9 cellular contexts compared by ENCODE assay signal in genomic region chrX:103919336-103919682, GRCh38.
DNase-seq lines count a peak whose midpoint lies in the region; ATAC-seq and FAIRE-seq lines count a peak whose summit lies in the region.
"Had no signal": no experiment of that assay in that cellular context is flagged by ENCODE, and none has a peak within 500 bp of the region (broad histone marks: within the 10 kb centered on the region; RNA-seq: fewer than 3 reads in every experiment).

No MANE protein-coding gene starts in this region.

- FAIRE-seq in RCC 7860 (lab: Jason Lieb, UNC): no peak
- FAIRE-seq: endometrium had no signal

- no peaks in the 10 kb centered on the region for H3K9me3 Mint-ChIP-seq in stimulated activated naive CD8-positive, alpha-beta T cell treated with anti-CD3 and anti-CD28 coated beads, Interleukin-15, amount 100 ng/mL, for 72 hours

- no peaks in the 10 kb centered on the region for H3K27me3 Mint-ChIP-seq in stimulated activated naive CD8-positive, alpha-beta T cell treated with anti-CD3 and anti-CD28 coated beads, Interleukin-15, amount 100 ng/mL, for 72 hours

- H3K27ac Mint-ChIP-seq in stimulated activated naive CD8-positive, alpha-beta T cell treated with anti-CD3 and anti-CD28 coated beads, Interleukin-15, amount 100 ng/mL, for 72 hours: peak overlapping the region; percentile 93 to 97

- ATAC-seq in GM21367 (IDR thresholded peaks at IDR 0.05; ENCODE audit: unreplicated experiment) (peak; percentile 52), HG03521 (IDR thresholded peaks at IDR 0.05; ENCODE audit: unreplicated experiment) (peak; percentile 41)
- peak; percentile 74 for ATAC-seq in stimulated activated naive CD8-positive, alpha-beta T cell treated with anti-CD3 and anti-CD28 coated beads, Interleukin-15, amount 100 ng/mL, for 72 hours

- H3K4me3 Mint-ChIP-seq in stimulated activated naive CD8-positive, alpha-beta T cell treated with anti-CD3 and anti-CD28 coated beads, Interleukin-15, amount 100 ng/mL, for 72 hours: peak overlapping the region; percentile 94 to 99

- H3K4me1 Mint-ChIP-seq in stimulated activated naive CD8-positive, alpha-beta T cell treated with anti-CD3 and anti-CD28 coated beads, Interleukin-15, amount 100 ng/mL, for 72 hours: peaks cover 22% of the 10 kb centered on the region

- DNase-seq in ELR (ENCODE audit: low read depth) (peak; percentile 54), RCC 7860 (ENCODE audit: low spot score) (peak; percentile 26), cerebellar cortex (ENCODE audit: low spot score) (peak; percentile 50), kidney glomerular epithelial cell (lab: John Stamatoyannopoulos, UW) (peak; percentile 40), NCI-H774 (lab: John Stamatoyannopoulos, UW) (no peak)
- DNase-seq in stimulated activated naive CD8-positive, alpha-beta T cell treated with anti-CD3 and anti-CD28 coated beads, Interleukin-15, amount 100 ng/mL, for 72 hours: no peak

Comparison
In these comparisons a context has a peak if more than half of its experiments do, and no peak if none do; other contexts are left out.
1. DNase-seq: peak in ELR (single experiment), RCC 7860 (single experiment), cerebellar cortex (single experiment) and kidney glomerular epithelial cell (single experiment); none in stimulated activated naive CD8-positive, alpha-beta T cell treated with anti-CD3 and anti-CD28 coated beads, Interleukin-15, amount 100 ng/mL, for 72 hours (0 of 2) and NCI-H774 (single experiment).
2. Peak in every context shown above with its lines, with median percentiles within 50 percentile points of each other: ATAC-seq.